1 cellular context compared by ENCODE assay signal in the genomic region with DNA sequence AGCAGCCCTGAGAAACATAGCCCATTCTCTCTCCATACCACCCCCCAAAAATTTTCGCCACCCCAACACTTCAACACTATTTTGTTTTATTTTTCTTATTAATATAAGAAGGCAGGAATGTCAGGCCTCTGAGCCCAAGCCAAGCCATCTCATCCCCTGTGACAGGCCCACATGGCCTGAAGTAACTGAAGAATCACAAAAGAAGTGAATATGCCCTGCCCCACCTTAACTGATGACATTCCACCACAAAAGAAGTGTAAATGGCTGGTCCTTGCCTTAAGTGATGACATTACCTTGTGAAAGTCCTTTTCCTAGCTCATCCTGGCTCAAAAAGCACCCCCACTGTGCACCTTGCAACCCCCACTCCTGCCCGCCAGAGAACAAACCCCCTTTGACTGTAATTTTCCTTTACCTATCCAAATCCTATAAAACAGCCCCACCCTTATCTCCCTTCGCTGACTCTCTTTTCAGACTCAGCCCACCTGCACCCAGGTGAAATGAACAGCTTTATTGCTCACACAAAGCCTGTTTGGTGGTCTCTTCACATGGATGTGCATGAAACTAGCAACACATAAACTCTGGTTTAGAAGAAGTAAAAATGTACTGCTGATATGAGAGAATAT.
TF ChIP-seq lines count a peak whose summit lies in the region.

No MANE protein-coding gene starts in this region.

TF ChIP-seq in WTC11, 78 proteins besides CTCF, POLR2A, EP300 and RAD21:
- TF ChIP-seq, protein P1, sequence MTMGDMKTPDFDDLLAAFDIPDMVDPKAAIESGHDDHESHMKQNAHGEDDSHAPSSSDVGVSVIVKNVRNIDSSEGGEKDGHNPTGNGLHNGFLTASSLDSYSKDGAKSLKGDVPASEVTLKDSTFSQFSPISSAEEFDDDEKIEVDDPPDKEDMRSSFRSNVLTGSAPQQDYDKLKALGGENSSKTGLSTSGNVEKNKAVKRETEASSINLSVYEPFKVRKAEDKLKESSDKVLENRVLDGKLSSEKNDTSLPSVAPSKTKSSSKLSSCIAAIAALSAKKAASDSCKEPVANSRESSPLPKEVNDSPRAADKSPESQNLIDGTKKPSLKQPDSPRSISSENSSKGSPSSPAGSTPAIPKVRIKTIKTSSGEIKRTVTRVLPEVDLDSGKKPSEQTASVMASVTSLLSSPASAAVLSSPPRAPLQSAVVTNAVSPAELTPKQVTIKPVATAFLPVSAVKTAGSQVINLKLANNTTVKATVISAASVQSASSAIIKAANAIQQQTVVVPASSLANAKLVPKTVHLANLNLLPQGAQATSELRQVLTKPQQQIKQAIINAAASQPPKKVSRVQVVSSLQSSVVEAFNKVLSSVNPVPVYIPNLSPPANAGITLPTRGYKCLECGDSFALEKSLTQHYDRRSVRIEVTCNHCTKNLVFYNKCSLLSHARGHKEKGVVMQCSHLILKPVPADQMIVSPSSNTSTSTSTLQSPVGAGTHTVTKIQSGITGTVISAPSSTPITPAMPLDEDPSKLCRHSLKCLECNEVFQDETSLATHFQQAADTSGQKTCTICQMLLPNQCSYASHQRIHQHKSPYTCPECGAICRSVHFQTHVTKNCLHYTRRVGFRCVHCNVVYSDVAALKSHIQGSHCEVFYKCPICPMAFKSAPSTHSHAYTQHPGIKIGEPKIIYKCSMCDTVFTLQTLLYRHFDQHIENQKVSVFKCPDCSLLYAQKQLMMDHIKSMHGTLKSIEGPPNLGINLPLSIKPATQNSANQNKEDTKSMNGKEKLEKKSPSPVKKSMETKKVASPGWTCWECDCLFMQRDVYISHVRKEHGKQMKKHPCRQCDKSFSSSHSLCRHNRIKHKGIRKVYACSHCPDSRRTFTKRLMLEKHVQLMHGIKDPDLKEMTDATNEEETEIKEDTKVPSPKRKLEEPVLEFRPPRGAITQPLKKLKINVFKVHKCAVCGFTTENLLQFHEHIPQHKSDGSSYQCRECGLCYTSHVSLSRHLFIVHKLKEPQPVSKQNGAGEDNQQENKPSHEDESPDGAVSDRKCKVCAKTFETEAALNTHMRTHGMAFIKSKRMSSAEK (CRISPR knock-in tag; IDR thresholded peaks at IDR 0.05; ENCODE audit: borderline replicate concordance): peak; percentile 67; the same call in 1 of the 2 replicates
- peak; percentile 64; the same call in 1 of the 2 replicates for TF ChIP-seq TEAD1 (CRISPR knock-in tag; IDR thresholded peaks at IDR 0.05)
